In genomic region chr20:1374246-1374645, GRCh38 we compare ENCODE assay signal across 16 cellular contexts. TPM values are rescaled to one million over a fixed set of nuclear protein-coding genes. Genes with fewer than 3 reads are reported as not detected.
DNase-seq lines count a peak whose midpoint lies in the region; ATAC-seq and TF ChIP-seq lines count a peak whose summit lies in the region.
"Had no signal": no experiment of that assay in that cellular context is flagged by ENCODE, and none has a peak within 500 bp of the region (broad histone marks: within the 10 kb centered on the region; RNA-seq: fewer than 3 reads in every experiment).

No MANE protein-coding gene starts in this region.

- H3K27ac Mint-ChIP-seq in activated naive CD8-positive, alpha-beta T cell: peak overlapping the region; percentile 17
- no peak overlapping the region for H3K27ac Mint-ChIP-seq in activated naive CD8-positive, alpha-beta T cell treated with anti-CD3 and anti-CD28 coated beads, Interleukin-2, amount 50 U/mL, for 24 hours
- no peak overlapping the region for H3K27ac Mint-ChIP-seq in endodermal cell
- peak overlapping the region in 1 of 8 donors; percentile 19 for H3K27ac Mint-ChIP-seq in CD8-positive, alpha-beta memory T cell

- H3K9ac ChIP-seq in endodermal cell (ENCODE audit: extremely low read depth, low read length, poor library complexity, severe bottlenecking): no peak overlapping the region

- H3K4me1 Mint-ChIP-seq in activated naive CD8-positive, alpha-beta T cell (ENCODE audit: low read depth): peaks cover 72% of the 10 kb centered on the region
- peaks cover 66% of the 10 kb centered on the region for H3K4me1 Mint-ChIP-seq in activated naive CD8-positive, alpha-beta T cell treated with anti-CD3 and anti-CD28 coated beads, Interleukin-2, amount 50 U/mL, for 24 hours
- H3K4me1 Mint-ChIP-seq in endodermal cell: peaks cover 21% of the 10 kb centered on the region
- H3K4me1 Mint-ChIP-seq in CD8-positive, alpha-beta memory T cell: peaks cover 41 to 71% (median 70%) of the 10 kb centered on the region in 3 donors

- no peaks in the 10 kb centered on the region for H3K9me3 ChIP-seq in endodermal cell (ENCODE audit: control insufficient read depth, low read length)
- no peaks in the 10 kb centered on the region for H3K9me3 ChIP-seq in CD8-positive, alpha-beta memory T cell (ENCODE audit: low read length)
- H3K9me3 ChIP-seq: Caco-2 had no signal

- H3K4me3 ChIP-seq in endodermal cell (ENCODE audit: low read length): no peak overlapping the region
- no peak overlapping the region for H3K4me3 ChIP-seq in CD8-positive, alpha-beta memory T cell (ENCODE audit: low read length)

- no peak overlapping the region for H3K4me3 Mint-ChIP-seq in activated naive CD8-positive, alpha-beta T cell
- no peak overlapping the region for H3K4me3 Mint-ChIP-seq in activated naive CD8-positive, alpha-beta T cell treated with anti-CD3 and anti-CD28 coated beads, Interleukin-2, amount 50 U/mL, for 24 hours
- no peak overlapping the region for H3K4me3 Mint-ChIP-seq in endodermal cell
- no peak overlapping the region for H3K4me3 Mint-ChIP-seq in CD8-positive, alpha-beta memory T cell

- no peak for DNase-seq in activated naive CD8-positive, alpha-beta T cell treated with anti-CD3 and anti-CD28 coated beads, Interleukin-2, amount 50 U/mL, for 24 hours
- DNase-seq in endodermal cell: no peak
- DNase-seq in CD8-positive, alpha-beta memory T cell: no peak
- DNase-seq: ACHN; activated CD4-positive, CD25-positive, alpha-beta regulatory T cell treated with anti-CD3 and anti-CD28 coated beads, Interleukin-2, amount 50 U/mL, for 72 hours; Caco-2; GF-D8; MV-4-11; naive thymus-derived CD8-positive, alpha-beta T cell; T-helper 1 cell had no signal

- CTCF ChIA-PET in CD8-positive, alpha-beta memory T cell (lab: Charles Lee): interaction anchor here (0.7 to 1.4 kb wide), 3 partner anchors 10 to 29 kb away, joined by 3 to 4 read pairs (median 3); no protein-coding TSS in a partner anchor

- no peak for ATAC-seq in activated naive CD8-positive, alpha-beta T cell treated with anti-CD3 and anti-CD28 coated beads, Interleukin-2, amount 50 U/mL, for 24 hours
- ATAC-seq in GM19455 (IDR thresholded peaks at IDR 0.05; ENCODE audit: unreplicated experiment) (no peak), HG02840 (IDR thresholded peaks at IDR 0.05; ENCODE audit: low FRiP score, unreplicated experiment) (no peak), HG02852 (IDR thresholded peaks at IDR 0.05; ENCODE audit: unreplicated experiment) (no peak)
- ATAC-seq: naive thymus-derived CD8-positive, alpha-beta T cell had no signal

- H3K27me3 ChIP-seq in endodermal cell (ENCODE audit: control insufficient read depth, insufficient read depth, low read length, poor library complexity, severe bottlenecking) (no peaks in the 10 kb centered on the region), layer of hippocampus (ENCODE audit: control insufficient read depth, insufficient read depth, low read length) (no peaks in the 10 kb centered on the region)
- no peaks in the 10 kb centered on the region for H3K27me3 ChIP-seq in CD8-positive, alpha-beta memory T cell (ENCODE audit: insufficient read depth, low read length, poor library complexity, severe bottlenecking)

- peaks cover 43% of the 10 kb centered on the region for H3K36me3 ChIP-seq in endodermal cell (ENCODE audit: control insufficient read depth, insufficient read depth, low read length)
- peaks cover 24% of the 10 kb centered on the region for H3K36me3 ChIP-seq in CD8-positive, alpha-beta memory T cell (ENCODE audit: insufficient read depth, low read length)

- peaks cover 7% of the 10 kb centered on the region for H3K36me3 Mint-ChIP-seq in activated naive CD8-positive, alpha-beta T cell
- peaks cover 69% of the 10 kb centered on the region for H3K36me3 Mint-ChIP-seq in activated naive CD8-positive, alpha-beta T cell treated with anti-CD3 and anti-CD28 coated beads, Interleukin-2, amount 50 U/mL, for 24 hours (ENCODE audit: low read depth)
- H3K36me3 Mint-ChIP-seq in endodermal cell (ENCODE audit: low read depth): peaks cover 31% of the 10 kb centered on the region
- peaks cover 0 to 84% (median 8%) of the 10 kb centered on the region in 3 donors for H3K36me3 Mint-ChIP-seq in CD8-positive, alpha-beta memory T cell

- H3K27ac ChIP-seq in endodermal cell (ENCODE audit: low read depth, low read length) (no peak overlapping the region), layer of hippocampus (ENCODE audit: low read depth, low read length) (peak overlapping the region; percentile 60)
- H3K27ac ChIP-seq in CD8-positive, alpha-beta memory T cell (ENCODE audit: low read depth, low read length): no peak overlapping the region
- H3K27ac ChIP-seq: RWPE1 had no signal

- TF ChIP-seq CTCF in endodermal cell (conservative IDR thresholded peaks at IDR 0.05): peak; percentile 51

- H3K9me3 Mint-ChIP-seq in activated naive CD8-positive, alpha-beta T cell (ENCODE audit: low read depth): no peaks in the 10 kb centered on the region
- no peaks in the 10 kb centered on the region for H3K9me3 Mint-ChIP-seq in activated naive CD8-positive, alpha-beta T cell treated with anti-CD3 and anti-CD28 coated beads, Interleukin-2, amount 50 U/mL, for 24 hours
- no peaks in the 10 kb centered on the region for H3K9me3 Mint-ChIP-seq in endodermal cell
- no peaks in the 10 kb centered on the region for H3K9me3 Mint-ChIP-seq in CD8-positive, alpha-beta memory T cell
- H3K9me3 Mint-ChIP-seq: naive thymus-derived CD8-positive, alpha-beta T cell had no signal

- 100% methylated on average over 1 of the region's 2 CpGs; no CpG with 5 or more reads in 1 of the 2 experiments for WGBS in endodermal cell (ENCODE audit: insufficient coverage in 1 of 2, insufficient read length in 1 of 2), 2 experiments

- no peaks in the 10 kb centered on the region for H3K27me3 Mint-ChIP-seq in activated naive CD8-positive, alpha-beta T cell
- H3K27me3 Mint-ChIP-seq in activated naive CD8-positive, alpha-beta T cell treated with anti-CD3 and anti-CD28 coated beads, Interleukin-2, amount 50 U/mL, for 24 hours: no peaks in the 10 kb centered on the region
- no peaks in the 10 kb centered on the region for H3K27me3 Mint-ChIP-seq in endodermal cell (ENCODE audit: insufficient read depth)
- no peaks in the 10 kb centered on the region for H3K27me3 Mint-ChIP-seq in CD8-positive, alpha-beta memory T cell
- H3K27me3 Mint-ChIP-seq: naive thymus-derived CD8-positive, alpha-beta T cell had no signal

- H3K4me1 ChIP-seq in endodermal cell (ENCODE audit: control insufficient read depth, insufficient read depth, low read length): peaks cover 13% of the 10 kb centered on the region
- peaks cover 32% of the 10 kb centered on the region for H3K4me1 ChIP-seq in CD8-positive, alpha-beta memory T cell (ENCODE audit: insufficient read depth, low read length)

- POLR2A ChIA-PET in CD8-positive, alpha-beta memory T cell (lab: Charles Lee): no interaction called here

RNA-seq across cellular contexts. Expression of gene FKBP1A, which starts 18.6 kb away (rescaled TPM):
- 100 to 1,000 TPM; 181 to 185 TPM for total RNA-seq in endodermal cell
- polyA plus RNA-seq in endodermal cell (2013, experiment 1 of 2): 175 TPM
- 171 TPM for polyA plus RNA-seq in endodermal cell (2013, experiment 2 of 2)
- 100 to 1,000 TPM; 274 TPM for total RNA-seq in CD8-positive, alpha-beta memory T cell
- polyA plus RNA-seq in CD8-positive, alpha-beta memory T cell: 43.1 TPM

RNA-seq across cellular contexts. Expression of gene SDCBP2, which starts 45.3 kb away (rescaled TPM):
- 1 to 10 TPM; 1.5 to 5.1 TPM for total RNA-seq in endodermal cell
- 2.6 TPM for polyA plus RNA-seq in endodermal cell (2013, experiment 1 of 2)
- polyA plus RNA-seq in endodermal cell (2013, experiment 2 of 2): 3.0 TPM
- 1 to 10 TPM; 3.7 to 4.7 TPM for total RNA-seq in CD8-positive, alpha-beta memory T cell
- 2.2 TPM for polyA plus RNA-seq in CD8-positive, alpha-beta memory T cell
